3 cellular contexts compared by ENCODE assay signal in the genomic region with DNA sequence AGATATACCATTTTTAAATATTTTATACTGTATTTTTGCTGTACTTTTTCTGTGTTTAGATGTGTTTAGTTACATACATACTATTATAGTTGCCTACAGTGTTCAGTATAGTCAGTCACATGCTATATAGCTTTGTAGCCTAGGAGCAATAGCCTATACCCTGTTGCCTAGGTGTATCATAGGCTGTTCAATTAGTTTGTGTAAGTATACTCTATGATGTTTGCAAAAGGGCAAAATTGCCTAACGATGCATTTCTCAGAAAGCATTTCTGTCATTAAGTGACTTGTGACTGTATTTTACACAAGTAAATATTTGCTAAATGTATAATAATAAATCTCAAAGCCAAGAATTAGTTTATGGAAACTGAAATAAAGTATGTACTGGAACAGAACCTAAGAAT.
TF ChIP-seq lines count a peak whose summit lies in the region.

No MANE protein-coding gene starts in this region.

TF ChIP-seq in SK-N-SH, 30 proteins besides CTCF, POLR2A, EP300 and RAD21 (continues in another document):
- TF ChIP-seq JUND (IDR thresholded peaks at IDR 0.05) (no peak), FOSL2 (IDR thresholded peaks at IDR 0.05; ENCODE audit: borderline replicate concordance, low read depth) (no peak), FOXJ3 (CRISPR knock-in tag; IDR thresholded peaks at IDR 0.05) (no peak), RCOR1 (IDR thresholded peaks at IDR 0.05; ENCODE audit: low read length) (no peak), MEF2A (IDR thresholded peaks at IDR 0.05; ENCODE audit: borderline replicate concordance, low read depth) (no peak), TEAD4 (IDR thresholded peaks at IDR 0.05; ENCODE audit: borderline replicate concordance, insufficient read depth) (no peak), SMC3 (IDR thresholded peaks at IDR 0.05; ENCODE audit: low read depth, low read length) (no peak)
- TF ChIP-seq, protein P1, sequence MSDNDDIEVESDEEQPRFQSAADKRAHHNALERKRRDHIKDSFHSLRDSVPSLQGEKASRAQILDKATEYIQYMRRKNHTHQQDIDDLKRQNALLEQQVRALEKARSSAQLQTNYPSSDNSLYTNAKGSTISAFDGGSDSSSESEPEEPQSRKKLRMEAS (IDR thresholded peaks at IDR 0.05; ENCODE audit: low read depth), result no peak
- TF ChIP-seq, protein P2, sequence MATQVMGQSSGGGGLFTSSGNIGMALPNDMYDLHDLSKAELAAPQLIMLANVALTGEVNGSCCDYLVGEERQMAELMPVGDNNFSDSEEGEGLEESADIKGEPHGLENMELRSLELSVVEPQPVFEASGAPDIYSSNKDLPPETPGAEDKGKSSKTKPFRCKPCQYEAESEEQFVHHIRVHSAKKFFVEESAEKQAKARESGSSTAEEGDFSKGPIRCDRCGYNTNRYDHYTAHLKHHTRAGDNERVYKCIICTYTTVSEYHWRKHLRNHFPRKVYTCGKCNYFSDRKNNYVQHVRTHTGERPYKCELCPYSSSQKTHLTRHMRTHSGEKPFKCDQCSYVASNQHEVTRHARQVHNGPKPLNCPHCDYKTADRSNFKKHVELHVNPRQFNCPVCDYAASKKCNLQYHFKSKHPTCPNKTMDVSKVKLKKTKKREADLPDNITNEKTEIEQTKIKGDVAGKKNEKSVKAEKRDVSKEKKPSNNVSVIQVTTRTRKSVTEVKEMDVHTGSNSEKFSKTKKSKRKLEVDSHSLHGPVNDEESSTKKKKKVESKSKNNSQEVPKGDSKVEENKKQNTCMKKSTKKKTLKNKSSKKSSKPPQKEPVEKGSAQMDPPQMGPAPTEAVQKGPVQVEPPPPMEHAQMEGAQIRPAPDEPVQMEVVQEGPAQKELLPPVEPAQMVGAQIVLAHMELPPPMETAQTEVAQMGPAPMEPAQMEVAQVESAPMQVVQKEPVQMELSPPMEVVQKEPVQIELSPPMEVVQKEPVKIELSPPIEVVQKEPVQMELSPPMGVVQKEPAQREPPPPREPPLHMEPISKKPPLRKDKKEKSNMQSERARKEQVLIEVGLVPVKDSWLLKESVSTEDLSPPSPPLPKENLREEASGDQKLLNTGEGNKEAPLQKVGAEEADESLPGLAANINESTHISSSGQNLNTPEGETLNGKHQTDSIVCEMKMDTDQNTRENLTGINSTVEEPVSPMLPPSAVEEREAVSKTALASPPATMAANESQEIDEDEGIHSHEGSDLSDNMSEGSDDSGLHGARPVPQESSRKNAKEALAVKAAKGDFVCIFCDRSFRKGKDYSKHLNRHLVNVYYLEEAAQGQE (IDR thresholded peaks at IDR 0.05; ENCODE audit: low read depth, low read length), result no peak
- TF ChIP-seq, protein P3, sequence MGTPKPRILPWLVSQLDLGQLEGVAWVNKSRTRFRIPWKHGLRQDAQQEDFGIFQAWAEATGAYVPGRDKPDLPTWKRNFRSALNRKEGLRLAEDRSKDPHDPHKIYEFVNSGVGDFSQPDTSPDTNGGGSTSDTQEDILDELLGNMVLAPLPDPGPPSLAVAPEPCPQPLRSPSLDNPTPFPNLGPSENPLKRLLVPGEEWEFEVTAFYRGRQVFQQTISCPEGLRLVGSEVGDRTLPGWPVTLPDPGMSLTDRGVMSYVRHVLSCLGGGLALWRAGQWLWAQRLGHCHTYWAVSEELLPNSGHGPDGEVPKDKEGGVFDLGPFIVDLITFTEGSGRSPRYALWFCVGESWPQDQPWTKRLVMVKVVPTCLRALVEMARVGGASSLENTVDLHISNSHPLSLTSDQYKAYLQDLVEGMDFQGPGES (IDR thresholded peaks at IDR 0.05; ENCODE audit: low read depth, low read length), result no peak
- TF ChIP-seq, protein P4, sequence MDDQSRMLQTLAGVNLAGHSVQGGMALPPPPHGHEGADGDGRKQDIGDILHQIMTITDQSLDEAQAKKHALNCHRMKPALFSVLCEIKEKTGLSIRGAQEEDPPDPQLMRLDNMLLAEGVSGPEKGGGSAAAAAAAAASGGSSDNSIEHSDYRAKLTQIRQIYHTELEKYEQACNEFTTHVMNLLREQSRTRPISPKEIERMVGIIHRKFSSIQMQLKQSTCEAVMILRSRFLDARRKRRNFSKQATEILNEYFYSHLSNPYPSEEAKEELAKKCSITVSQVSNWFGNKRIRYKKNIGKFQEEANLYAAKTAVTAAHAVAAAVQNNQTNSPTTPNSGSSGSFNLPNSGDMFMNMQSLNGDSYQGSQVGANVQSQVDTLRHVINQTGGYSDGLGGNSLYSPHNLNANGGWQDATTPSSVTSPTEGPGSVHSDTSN (IDR thresholded peaks at IDR 0.05), result no peak

TF ChIP-seq in SK-N-SH treated with all-trans-retinoic acid at 6 μM for 48 hours, 23 proteins besides CTCF, POLR2A, EP300 and RAD21:
- no peak for TF ChIP-seq ZNF70 (CRISPR knock-in tag; IDR thresholded peaks at IDR 0.05)
- no peak for TF ChIP-seq ZNF8 (CRISPR knock-in tag; IDR thresholded peaks at IDR 0.05)
- no peak for TF ChIP-seq ZFP3 (CRISPR knock-in tag; IDR thresholded peaks at IDR 0.05)
- TF ChIP-seq, protein P5, sequence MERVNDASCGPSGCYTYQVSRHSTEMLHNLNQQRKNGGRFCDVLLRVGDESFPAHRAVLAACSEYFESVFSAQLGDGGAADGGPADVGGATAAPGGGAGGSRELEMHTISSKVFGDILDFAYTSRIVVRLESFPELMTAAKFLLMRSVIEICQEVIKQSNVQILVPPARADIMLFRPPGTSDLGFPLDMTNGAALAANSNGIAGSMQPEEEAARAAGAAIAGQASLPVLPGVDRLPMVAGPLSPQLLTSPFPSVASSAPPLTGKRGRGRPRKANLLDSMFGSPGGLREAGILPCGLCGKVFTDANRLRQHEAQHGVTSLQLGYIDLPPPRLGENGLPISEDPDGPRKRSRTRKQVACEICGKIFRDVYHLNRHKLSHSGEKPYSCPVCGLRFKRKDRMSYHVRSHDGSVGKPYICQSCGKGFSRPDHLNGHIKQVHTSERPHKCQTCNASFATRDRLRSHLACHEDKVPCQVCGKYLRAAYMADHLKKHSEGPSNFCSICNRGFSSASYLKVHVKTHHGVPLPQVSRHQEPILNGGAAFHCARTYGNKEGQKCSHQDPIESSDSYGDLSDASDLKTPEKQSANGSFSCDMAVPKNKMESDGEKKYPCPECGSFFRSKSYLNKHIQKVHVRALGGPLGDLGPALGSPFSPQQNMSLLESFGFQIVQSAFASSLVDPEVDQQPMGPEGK (CRISPR knock-in tag; IDR thresholded peaks at IDR 0.05; ENCODE audit: borderline replicate concordance), result no peak
- TF ChIP-seq, protein P6, sequence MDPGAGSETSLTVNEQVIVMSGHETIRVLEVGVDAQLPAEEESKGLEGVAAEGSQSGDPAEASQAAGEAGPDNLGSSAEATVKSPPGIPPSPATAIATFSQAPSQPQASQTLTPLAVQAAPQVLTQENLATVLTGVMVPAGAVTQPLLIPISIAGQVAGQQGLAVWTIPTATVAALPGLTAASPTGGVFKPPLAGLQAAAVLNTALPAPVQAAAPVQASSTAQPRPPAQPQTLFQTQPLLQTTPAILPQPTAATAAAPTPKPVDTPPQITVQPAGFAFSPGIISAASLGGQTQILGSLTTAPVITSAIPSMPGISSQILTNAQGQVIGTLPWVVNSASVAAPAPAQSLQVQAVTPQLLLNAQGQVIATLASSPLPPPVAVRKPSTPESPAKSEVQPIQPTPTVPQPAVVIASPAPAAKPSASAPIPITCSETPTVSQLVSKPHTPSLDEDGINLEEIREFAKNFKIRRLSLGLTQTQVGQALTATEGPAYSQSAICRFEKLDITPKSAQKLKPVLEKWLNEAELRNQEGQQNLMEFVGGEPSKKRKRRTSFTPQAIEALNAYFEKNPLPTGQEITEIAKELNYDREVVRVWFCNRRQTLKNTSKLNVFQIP (CRISPR knock-in tag; IDR thresholded peaks at IDR 0.05; ENCODE audit: borderline replicate concordance, low read depth), result no peak
- TF ChIP-seq, protein P7, sequence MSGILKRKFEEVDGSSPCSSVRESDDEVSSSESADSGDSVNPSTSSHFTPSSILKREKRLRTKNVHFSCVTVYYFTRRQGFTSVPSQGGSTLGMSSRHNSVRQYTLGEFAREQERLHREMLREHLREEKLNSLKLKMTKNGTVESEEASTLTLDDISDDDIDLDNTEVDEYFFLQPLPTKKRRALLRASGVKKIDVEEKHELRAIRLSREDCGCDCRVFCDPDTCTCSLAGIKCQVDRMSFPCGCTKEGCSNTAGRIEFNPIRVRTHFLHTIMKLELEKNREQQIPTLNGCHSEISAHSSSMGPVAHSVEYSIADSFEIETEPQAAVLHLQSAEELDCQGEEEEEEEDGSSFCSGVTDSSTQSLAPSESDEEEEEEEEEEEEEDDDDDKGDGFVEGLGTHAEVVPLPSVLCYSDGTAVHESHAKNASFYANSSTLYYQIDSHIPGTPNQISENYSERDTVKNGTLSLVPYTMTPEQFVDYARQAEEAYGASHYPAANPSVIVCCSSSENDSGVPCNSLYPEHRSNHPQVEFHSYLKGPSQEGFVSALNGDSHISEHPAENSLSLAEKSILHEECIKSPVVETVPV (CRISPR knock-in tag; IDR thresholded peaks at IDR 0.05), result no peak
- TF ChIP-seq, protein P8, sequence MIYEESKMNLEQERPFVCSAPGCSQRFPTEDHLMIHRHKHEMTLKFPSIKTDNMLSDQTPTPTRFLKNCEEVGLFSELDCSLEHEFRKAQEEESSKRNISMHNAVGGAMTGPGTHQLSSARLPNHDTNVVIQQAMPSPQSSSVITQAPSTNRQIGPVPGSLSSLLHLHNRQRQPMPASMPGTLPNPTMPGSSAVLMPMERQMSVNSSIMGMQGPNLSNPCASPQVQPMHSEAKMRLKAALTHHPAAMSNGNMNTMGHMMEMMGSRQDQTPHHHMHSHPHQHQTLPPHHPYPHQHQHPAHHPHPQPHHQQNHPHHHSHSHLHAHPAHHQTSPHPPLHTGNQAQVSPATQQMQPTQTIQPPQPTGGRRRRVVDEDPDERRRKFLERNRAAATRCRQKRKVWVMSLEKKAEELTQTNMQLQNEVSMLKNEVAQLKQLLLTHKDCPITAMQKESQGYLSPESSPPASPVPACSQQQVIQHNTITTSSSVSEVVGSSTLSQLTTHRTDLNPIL (CRISPR knock-in tag; IDR thresholded peaks at IDR 0.05; ENCODE audit: low read depth), result no peak
- TF ChIP-seq TCF4 (CRISPR knock-in tag; IDR thresholded peaks at IDR 0.05; ENCODE audit: borderline replicate concordance), result no peak
- TF ChIP-seq GLIS3 (CRISPR knock-in tag; IDR thresholded peaks at IDR 0.05), result no peak
- no peak for TF ChIP-seq RARB (CRISPR knock-in tag; IDR thresholded peaks at IDR 0.05)

TF ChIP-seq in K562, 482 proteins besides CTCF, POLR2A, EP300 and RAD21:
- TF ChIP-seq ZEB2 (IDR thresholded peaks at IDR 0.05), result no peak
- TF ChIP-seq EP400 (IDR thresholded peaks at IDR 0.05), result no peak
- no peak for TF ChIP-seq SRF (CRISPR knock-in tag; IDR thresholded peaks at IDR 0.05)
